Comparison of ENCODE assay signal across 13 cellular contexts in genomic region chr17:39607851-39608130, GRCh38. TPM values are rescaled to one million over a fixed set of nuclear protein-coding genes. Genes with fewer than 3 reads are reported as not detected.
DNase-seq lines count a peak whose midpoint lies in the region; ATAC-seq and TF ChIP-seq lines count a peak whose summit lies in the region.
"Had no signal": no experiment of that assay in that cellular context is flagged by ENCODE, and none has a peak within 500 bp of the region (broad histone marks: within the 10 kb centered on the region; RNA-seq: fewer than 3 reads in every experiment).

TSS of gene NEUROD2 (minus strand) at chr17:39607920. CDS start at chr17:39606599, 1,321 bp downstream.

- H3K79me2 ChIP-seq in osteoblast (ENCODE audit: insufficient read depth, low read length) = no peaks in the 10 kb centered on the region

- no peak within 1 kb of the TSS for H2AFZ ChIP-seq in osteoblast (ENCODE audit: low read length)

- H3K36me3 Mint-ChIP-seq in Caco-2 (ENCODE audit: insufficient read depth, unreplicated experiment) = no peaks in the 10 kb centered on the region

- peaks cover 30% of the 10 kb centered on the region for H3K27me3 Mint-ChIP-seq in Caco-2 (ENCODE audit: insufficient read depth, unreplicated experiment)

- H3K4me1 ChIP-seq in Caco-2 (peaks cover 14% of the 10 kb centered on the region; the same call in 1 of the 2 replicates), osteoblast (ENCODE audit: insufficient read depth, low read length) (no peaks in the 10 kb centered on the region)

- no peaks in the 10 kb centered on the region for H3K9me3 ChIP-seq in Caco-2
- no peaks in the 10 kb centered on the region for H3K9me3 ChIP-seq in osteoblast (ENCODE audit: low read depth, low read length)
- H3K9me3 ChIP-seq: thyroid gland had no signal

- no peak for TF ChIP-seq CTCF in Caco-2 (IDR thresholded peaks at IDR 0.05; ENCODE audit: insufficient read depth in 1 of 2, low read depth in 1 of 2, low read length in 1 of 2, severe bottlenecking in 1 of 2, unreplicated experiment in 1 of 2)
- TF ChIP-seq CTCF in dorsolateral prefrontal cortex (IDR thresholded peaks at IDR 0.05 in 54 of 56, conservative IDR thresholded peaks at IDR 0.05 in 2 of 56; ENCODE audit: low read depth in 1 of 56, partially characterized antibody in 56 of 56) = no peak
- no peak for TF ChIP-seq CTCF in osteoblast (IDR thresholded peaks at IDR 0.05; ENCODE audit: extremely low read depth, low read depth, low read length)

- H3K27ac ChIP-seq in dorsolateral prefrontal cortex (peak within 1 kb of the TSS in 56 of 59 donors; percentile 26 to 95 (median 76)), osteoblast (ENCODE audit: low read depth, low read length) (no peak within 1 kb of the TSS)
- H3K27ac ChIP-seq: thyroid gland had no signal

- no peaks in the 10 kb centered on the region for H4K20me1 ChIP-seq in osteoblast (ENCODE audit: insufficient read depth, low read length)

- H3K27me3 ChIP-seq in Caco-2 (replicated peaks; ENCODE audit: control insufficient read depth, insufficient read depth, low read length) (peaks cover 3% of the 10 kb centered on the region; the same call in 1 of the 2 replicates), dorsolateral prefrontal cortex (peaks cover 0 to 69% (median 54%) of the 10 kb centered on the region in 45 donors), osteoblast (ENCODE audit: insufficient read depth, low read length) (peaks cover 79% of the 10 kb centered on the region)

- no peaks in the 10 kb centered on the region for H3K4me1 Mint-ChIP-seq in Caco-2 (ENCODE audit: low read depth, unreplicated experiment)

- H3K4me3 ChIP-seq in Caco-2 (ENCODE audit: low read depth, low read length) (no peak within 1 kb of the TSS), dorsolateral prefrontal cortex (peak within 1 kb of the TSS in 57 of 59 donors; percentile 17 to 68 (median 50)), osteoblast (ENCODE audit: insufficient read depth, low read length) (no peak within 1 kb of the TSS)
- H3K4me3 ChIP-seq: GM12878, thyroid gland had no signal

- POLR2A ChIA-PET in Caco-2 (lab: Charles Lee) = no interaction called here

- no peak within 1 kb of the TSS for H3K4me2 ChIP-seq in osteoblast (ENCODE audit: insufficient read depth, low read length)

- intact Hi-C loops in Caco-2 (cut with micrococcal nuclease; ENCODE audit: unreplicated experiment) (no loop called here), dorsolateral prefrontal cortex (cut with DNase I) (no loop called here)

- no peaks in the 10 kb centered on the region for H3K9me3 Mint-ChIP-seq in Caco-2 (ENCODE audit: unreplicated experiment)

- no peak for ATAC-seq in GM21390 (IDR thresholded peaks at IDR 0.05; ENCODE audit: unreplicated experiment)
- no peak for ATAC-seq in HG02852 (IDR thresholded peaks at IDR 0.05; ENCODE audit: unreplicated experiment)
- ATAC-seq in GM21786 (IDR thresholded peaks at IDR 0.05; ENCODE audit: unreplicated experiment) = no peak
- ATAC-seq: esophagus mucosa, GM12878 had no signal

- H3K4me3 Mint-ChIP-seq in Caco-2 (ENCODE audit: unreplicated experiment) = peak within 1 kb of the TSS; percentile 33

- CTCF ChIA-PET in Caco-2 (lab: Charles Lee) = no interaction called here

- H3K36me3 ChIP-seq in Caco-2 (ENCODE audit: control insufficient read depth, insufficient read depth, low read length) = no peaks in the 10 kb centered on the region
- H3K36me3 ChIP-seq in osteoblast (ENCODE audit: insufficient read depth, low read length) = no peaks in the 10 kb centered on the region
- H3K36me3 ChIP-seq: thyroid gland had no signal

- DNase-seq in Caco-2 (no peak), NCI-H1694 (lab: John Stamatoyannopoulos, UW) (peak; percentile 97), dorsolateral prefrontal cortex (peak in 2 of 10 donors; percentile 61 to 93), osteoblast (ENCODE audit: insufficient read length, low spot score, missing footprints) (peak; percentile 81), Kasumi-1 (lab: John Stamatoyannopoulos, UW) (no peak)
- DNase-seq: thyroid gland had no signal

- BruUV-seq in Caco-2 (replicated peaks; lab: Mats Ljungman, UMichigan) = no TSS peak

- no peak within 1 kb of the TSS for H3K27ac Mint-ChIP-seq in Caco-2 (ENCODE audit: unreplicated experiment)

RNA-seq across cellular contexts. Expression of gene NEUROD2, which starts in this region (rescaled TPM):
- total RNA-seq in Caco-2 (2022) = not detected in 2 replicates
- 10 to 100 TPM; 10.6 to 60.3 (median 39.0) TPM for total RNA-seq in dorsolateral prefrontal cortex
- total RNA-seq in osteoblast = not detected in 2 replicates
- total RNA-seq: esophagus mucosa, GM12878, kidney epithelial cell, OCI-LY7, thyroid gland had no signal

Comparison
In these comparisons a context has a peak if more than half of its experiments do, and no peak if none do; other contexts are left out.
1. RNA of gene NEUROD2 (total RNA-seq): 10.6 to 60.3 TPM in dorsolateral prefrontal cortex; not detected in Caco-2 and not detected in osteoblast; every median in the first group is over 10 times any median in the second.
2. Peak in DNase-seq in osteoblast; RNA of the gene not detected or under 1 TPM.
3. H3K4me3 ChIP-seq: peak in dorsolateral prefrontal cortex (57 of 59); none in Caco-2 (single experiment) and osteoblast (single experiment).